Comparison of ENCODE assay signal across 22 cellular contexts in the genomic region with DNA sequence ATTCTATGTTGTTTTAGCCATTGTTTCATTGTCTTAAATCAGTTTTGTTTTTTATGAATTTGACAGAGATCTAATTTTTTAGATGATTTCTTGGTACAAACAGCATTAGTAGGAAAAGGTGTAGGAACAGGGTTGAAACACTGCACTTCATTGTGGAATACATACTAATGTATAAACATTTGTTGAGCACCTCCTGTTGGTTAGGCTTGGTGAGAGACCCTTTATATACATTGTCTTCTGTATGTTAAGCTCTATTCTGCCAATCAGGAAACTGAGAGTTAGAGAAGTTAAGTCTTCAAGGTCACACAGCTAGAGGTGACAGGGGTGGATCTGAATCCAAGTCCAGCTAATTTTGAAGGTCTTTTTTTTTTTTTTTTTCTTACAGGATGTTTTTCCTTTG.
DNase-seq lines count a peak whose midpoint lies in the region; ATAC-seq and TF ChIP-seq lines count a peak whose summit lies in the region.
"Had no signal": no experiment of that assay in that cellular context is flagged by ENCODE, and none has a peak within 500 bp of the region (broad histone marks: within the 10 kb centered on the region; RNA-seq: fewer than 3 reads in every experiment).

No MANE protein-coding gene starts in this region.

- H3K27ac Mint-ChIP-seq in GM23338 (no peak overlapping the region), T-cell (peak overlapping the region; percentile 28 to 34), nephron (peak overlapping the region; percentile 49 to 98 (median 93))

- no peaks in the 10 kb centered on the region for H4K20me1 ChIP-seq in GM23338 (replicated peaks; ENCODE audit: insufficient read depth)

- TF ChIP-seq CTCF in A673 (conservative IDR thresholded peaks at IDR 0.05; ENCODE audit: low read depth, low read length) (peak; percentile 37; the same call in 1 of the 2 replicates), GM23338 (conservative IDR thresholded peaks at IDR 0.05; ENCODE audit: low read depth in 2 of 2) (peak in 1 of 2 experiments; percentile 35; a peak in 3 of 4 replicates), nephron (IDR thresholded peaks at IDR 0.05; ENCODE audit: unreplicated experiment in 3 of 3) (no peak)

- H3K4me3 ChIP-seq in A673 (ENCODE audit: low read depth, low read length, poor library complexity, severe bottlenecking) (no peak overlapping the region), GM23338 (no peak overlapping the region)
- H3K4me3 ChIP-seq: dorsolateral prefrontal cortex, SJCRH30 had no signal

- H3K4me1 ChIP-seq in A673 (ENCODE audit: insufficient read depth, low read length, poor library complexity, severe bottlenecking) (no peaks in the 10 kb centered on the region), GM23338 (ENCODE audit: insufficient read depth) (peaks cover 8% of the 10 kb centered on the region)
- H3K4me1 ChIP-seq: SJCRH30 had no signal

- no peaks in the 10 kb centered on the region for H3F3A ChIP-seq in GM23338 (replicated peaks; ENCODE audit: low read depth)

- 0 out of 3 replicates have a peak, but pooled peaks cover 3% of the 10 kb centered on the region for H3K4me1 Mint-ChIP-seq in GM23338
- peaks cover 17 to 38% (median 32%) of the 10 kb centered on the region in 3 donors for H3K4me1 Mint-ChIP-seq in T-cell
- H3K4me1 Mint-ChIP-seq in nephron: peaks cover 61% of the 10 kb centered on the region

- H3K4me3 Mint-ChIP-seq in GM23338: no peak overlapping the region
- H3K4me3 Mint-ChIP-seq in T-cell: no peak overlapping the region
- no peak overlapping the region for H3K4me3 Mint-ChIP-seq in nephron
- H3K4me3 Mint-ChIP-seq: CD4-positive, alpha-beta memory T cell; T-helper 17 cell had no signal

- peak; percentile 19 for DNase-seq in A673 (ENCODE audit: low spot score)
- DNase-seq in GM23338 (ENCODE audit: low spot score): peak; percentile 37
- no peak for DNase-seq in T-cell
- DNase-seq in NCI-H1930 (lab: John Stamatoyannopoulos, UW): no peak
- no peak for DNase-seq in NCI-H2171 treated with DMSO at 0.1 percent for 48 hours (lab: John Stamatoyannopoulos, UW)
- DNase-seq: anterior cingulate cortex; CD4-positive, alpha-beta memory T cell; central memory CD4-positive, alpha-beta T cell; DND-41; dorsolateral prefrontal cortex; foreskin fibroblast; Karpas-422; NCI-H1105; NCI-H2081 treated with DMSO at 0.1 percent for 48 hours; NCI-H526 treated with DMSO at 0.1 percent for 48 hours; nucleus accumbens; retina; T-helper 17 cell had no signal

- H3K79me2 ChIP-seq in GM23338 (replicated peaks; ENCODE audit: insufficient read depth): no peaks in the 10 kb centered on the region

- CTCF ChIA-PET in A673 (lab: Charles Lee) (no interaction called here), T-cell (lab: Charles Lee) (interaction anchor here in 1 of 2 donors (0.6 kb wide), 1 partner anchor 11 kb away, joined by 5 read pairs; no protein-coding TSS in a partner anchor)

- H3K9me2 ChIP-seq in GM23338 (ENCODE audit: insufficient read depth): no peaks in the 10 kb centered on the region

- intact Hi-C loops in A673 (cut with micrococcal nuclease; ENCODE audit: unreplicated experiment): no loop called here

- H3K36me3 Mint-ChIP-seq in GM23338 (ENCODE audit: low read depth) (no peaks in the 10 kb centered on the region), T-cell (peaks cover 38% of the 10 kb centered on the region), nephron (ENCODE audit: low read depth) (peaks cover 32% of the 10 kb centered on the region)

- H3K27me3 ChIP-seq in A673 (replicated peaks; ENCODE audit: insufficient read depth, low read depth, low read length, poor library complexity) (no peaks in the 10 kb centered on the region), GM23338 (ENCODE audit: insufficient read depth) (no peaks in the 10 kb centered on the region)
- H3K27me3 ChIP-seq: dorsolateral prefrontal cortex, SJCRH30 had no signal

- H3K27me3 Mint-ChIP-seq in GM23338 (ENCODE audit: insufficient read depth, low read depth, poor library complexity) (no peaks in the 10 kb centered on the region), T-cell (no peaks in the 10 kb centered on the region), nephron (ENCODE audit: low read depth) (no peaks in the 10 kb centered on the region)
- H3K27me3 Mint-ChIP-seq: CD4-positive, alpha-beta memory T cell; T-helper 17 cell had no signal

- H3K4me2 ChIP-seq in GM23338: no peak overlapping the region

- BruUV-seq in A673 (replicated peaks; lab: Mats Ljungman, UMichigan): no TSS peak

- H3K36me3 ChIP-seq in A673 (ENCODE audit: insufficient read depth, low read length, poor library complexity, severe bottlenecking) (peaks cover 1% of the 10 kb centered on the region), GM23338 (ENCODE audit: insufficient read depth) (peaks cover 5% of the 10 kb centered on the region; the same call in 1 of the 2 replicates)

- ATAC-seq in GM23338 (peak; percentile 28; the same call in 1 of the 3 replicates), T-cell (replicated peaks in 1 of 4) (no peak), HG02588 (IDR thresholded peaks at IDR 0.05; ENCODE audit: unreplicated experiment) (no peak)
- ATAC-seq: T-helper 17 cell had no signal

- H3K9me3 ChIP-seq in A673 (ENCODE audit: low read depth, low read length, poor library complexity, severe bottlenecking): no peaks in the 10 kb centered on the region
- H3K9me3 ChIP-seq: SJCRH30 had no signal

- no peak overlapping the region for H2AFZ ChIP-seq in GM23338

- POLR2A ChIA-PET in A673 (lab: Charles Lee; ENCODE audit: low non-redundant PET) (no interaction called here), T-cell (lab: Charles Lee) (interaction anchor here in 1 of 2 donors (0.6 to 0.7 kb wide), 2 partner anchors 72 to 291 kb away, joined by 5 to 8 read pairs; no protein-coding TSS in a partner anchor)

- H3K9me3 Mint-ChIP-seq in GM23338 (no peaks in the 10 kb centered on the region), T-cell (no peaks in the 10 kb centered on the region), nephron (no peaks in the 10 kb centered on the region)
- H3K9me3 Mint-ChIP-seq: CD4-positive, alpha-beta memory T cell had no signal

- H3K27ac ChIP-seq in A673 (ENCODE audit: low read depth, low read length, poor library complexity, severe bottlenecking) (no peak overlapping the region), GM23338 (ENCODE audit: low read depth) (no peak overlapping the region)
- H3K27ac ChIP-seq: epithelial cell of prostate, SJCRH30 had no signal

TF ChIP-seq in GM23338, 12 proteins besides CTCF, POLR2A, EP300 and RAD21:
- TF ChIP-seq ZNF114 (CRISPR knock-in tag; IDR thresholded peaks at IDR 0.05) (no peak), EZH2 (IDR thresholded peaks at IDR 0.05; ENCODE audit: low read depth, unreplicated experiment) (no peak), STAT1 (IDR thresholded peaks at IDR 0.05; ENCODE audit: unreplicated experiment) (no peak), POLR2AphosphoS5 (IDR thresholded peaks at IDR 0.05; ENCODE audit: low read depth) (no peak)
- TF ChIP-seq, protein P1, sequence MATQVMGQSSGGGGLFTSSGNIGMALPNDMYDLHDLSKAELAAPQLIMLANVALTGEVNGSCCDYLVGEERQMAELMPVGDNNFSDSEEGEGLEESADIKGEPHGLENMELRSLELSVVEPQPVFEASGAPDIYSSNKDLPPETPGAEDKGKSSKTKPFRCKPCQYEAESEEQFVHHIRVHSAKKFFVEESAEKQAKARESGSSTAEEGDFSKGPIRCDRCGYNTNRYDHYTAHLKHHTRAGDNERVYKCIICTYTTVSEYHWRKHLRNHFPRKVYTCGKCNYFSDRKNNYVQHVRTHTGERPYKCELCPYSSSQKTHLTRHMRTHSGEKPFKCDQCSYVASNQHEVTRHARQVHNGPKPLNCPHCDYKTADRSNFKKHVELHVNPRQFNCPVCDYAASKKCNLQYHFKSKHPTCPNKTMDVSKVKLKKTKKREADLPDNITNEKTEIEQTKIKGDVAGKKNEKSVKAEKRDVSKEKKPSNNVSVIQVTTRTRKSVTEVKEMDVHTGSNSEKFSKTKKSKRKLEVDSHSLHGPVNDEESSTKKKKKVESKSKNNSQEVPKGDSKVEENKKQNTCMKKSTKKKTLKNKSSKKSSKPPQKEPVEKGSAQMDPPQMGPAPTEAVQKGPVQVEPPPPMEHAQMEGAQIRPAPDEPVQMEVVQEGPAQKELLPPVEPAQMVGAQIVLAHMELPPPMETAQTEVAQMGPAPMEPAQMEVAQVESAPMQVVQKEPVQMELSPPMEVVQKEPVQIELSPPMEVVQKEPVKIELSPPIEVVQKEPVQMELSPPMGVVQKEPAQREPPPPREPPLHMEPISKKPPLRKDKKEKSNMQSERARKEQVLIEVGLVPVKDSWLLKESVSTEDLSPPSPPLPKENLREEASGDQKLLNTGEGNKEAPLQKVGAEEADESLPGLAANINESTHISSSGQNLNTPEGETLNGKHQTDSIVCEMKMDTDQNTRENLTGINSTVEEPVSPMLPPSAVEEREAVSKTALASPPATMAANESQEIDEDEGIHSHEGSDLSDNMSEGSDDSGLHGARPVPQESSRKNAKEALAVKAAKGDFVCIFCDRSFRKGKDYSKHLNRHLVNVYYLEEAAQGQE (IDR thresholded peaks at IDR 0.05; ENCODE audit: unreplicated experiment): no peak
- TF ChIP-seq, protein P2, sequence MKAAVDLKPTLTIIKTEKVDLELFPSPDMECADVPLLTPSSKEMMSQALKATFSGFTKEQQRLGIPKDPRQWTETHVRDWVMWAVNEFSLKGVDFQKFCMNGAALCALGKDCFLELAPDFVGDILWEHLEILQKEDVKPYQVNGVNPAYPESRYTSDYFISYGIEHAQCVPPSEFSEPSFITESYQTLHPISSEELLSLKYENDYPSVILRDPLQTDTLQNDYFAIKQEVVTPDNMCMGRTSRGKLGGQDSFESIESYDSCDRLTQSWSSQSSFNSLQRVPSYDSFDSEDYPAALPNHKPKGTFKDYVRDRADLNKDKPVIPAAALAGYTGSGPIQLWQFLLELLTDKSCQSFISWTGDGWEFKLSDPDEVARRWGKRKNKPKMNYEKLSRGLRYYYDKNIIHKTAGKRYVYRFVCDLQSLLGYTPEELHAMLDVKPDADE (IDR thresholded peaks at IDR 0.05): no peak

Comparison
In these comparisons a context has a peak if more than half of its experiments do, and no peak if none do; other contexts are left out.
1. DNase-seq: peak in A673 (single experiment) and GM23338 (single experiment); none in T-cell (0 of 34), NCI-H1930 (0 of 2) and NCI-H2171 treated with DMSO at 0.1 percent for 48 hours (single experiment).